In genomic region chr5:178153530-178154340, GRCh38 we compare ENCODE assay signal across 8 cellular contexts. TPM values are rescaled to one million over a fixed set of nuclear protein-coding genes. Genes with fewer than 3 reads are reported as not detected.
DNase-seq lines count a peak whose midpoint lies in the region; ATAC-seq, FAIRE-seq and TF ChIP-seq lines count a peak whose summit lies in the region.

Gene NHP2 (minus strand): TSS chr5:178153885. CDS start chr5:178153817, 68 bp downstream.

- H3K9me3 Mint-ChIP-seq in natural killer cell treated with Interleukin-12 subunit alpha and Interleukin-12 subunit beta and Interleukin-15 and Interleukin-18, amount 100 ng/mL, for 72 hours = no peaks in the 10 kb centered on the region

- H3K9ac ChIP-seq in Loucy (ENCODE audit: low read depth, low read length, poor library complexity, severe bottlenecking) = peak within 1 kb of the TSS; percentile 78

- ATAC-seq in natural killer cell treated with Interleukin-12 subunit alpha and Interleukin-12 subunit beta and Interleukin-15 and Interleukin-18, amount 100 ng/mL, for 72 hours = peak; percentile 100
- ATAC-seq in stimulated activated naive CD8-positive, alpha-beta T cell treated with anti-CD3 and anti-CD28 coated beads, Interleukin-15, Interleukin-2, amounts not matched to agents 100 U/mL and 50 U/mL, for 24 hours = peak; percentile 98

- H4K20me1 ChIP-seq in Loucy (ENCODE audit: insufficient read depth, low read length, poor library complexity, severe bottlenecking) = peaks cover 13% of the 10 kb centered on the region

- H3K27ac Mint-ChIP-seq in natural killer cell treated with Interleukin-12 subunit alpha and Interleukin-12 subunit beta and Interleukin-15 and Interleukin-18, amount 100 ng/mL, for 72 hours = peak within 1 kb of the TSS; percentile 50 to 93

- TF ChIP-seq POLR2A in H54 (IDR thresholded peaks at IDR 0.05; ENCODE audit: low read depth, low read length) = peak; percentile 58; the same call in 1 of the 2 replicates
- peak; percentile 76 for TF ChIP-seq POLR2A in Raji (IDR thresholded peaks at IDR 0.05; ENCODE audit: insufficient read depth, low read depth, low read length)

- peaks cover 28 to 34% of the 10 kb centered on the region in 2 donors for H3K4me1 Mint-ChIP-seq in natural killer cell treated with Interleukin-12 subunit alpha and Interleukin-12 subunit beta and Interleukin-15 and Interleukin-18, amount 100 ng/mL, for 72 hours (ENCODE audit: low read depth in 2 of 2)

- H3K4me3 ChIP-seq in Loucy (ENCODE audit: low read length, poor library complexity, severe bottlenecking) (peak within 1 kb of the TSS; percentile 85), fibroblast of pulmonary artery (replicated peaks; ENCODE audit: low read depth, low read length) (peak within 1 kb of the TSS; percentile 73)

- TF ChIP-seq CTCF in Loucy (conservative IDR thresholded peaks at IDR 0.05; ENCODE audit: low read length) (no peak), fibroblast of pulmonary artery (IDR thresholded peaks at IDR 0.05; ENCODE audit: low read length, missing control alignments) (no peak)

- peak; percentile 99 for DNase-seq in EL
- peak; percentile 90 for DNase-seq in H54 (ENCODE audit: insufficient read length, low spot score)
- DNase-seq in activated T-helper 9 cell treated with anti-CD3 and anti-CD28 coated beads, Interleukin-2, amount 50 U/mL, for 16 hours (ENCODE audit: low read depth) = peak; percentile 95
- peak; percentile 99 for DNase-seq in fibroblast of pulmonary artery (ENCODE audit: low read depth)
- DNase-seq in natural killer cell treated with Interleukin-12 subunit alpha and Interleukin-12 subunit beta and Interleukin-15 and Interleukin-18, amount 100 ng/mL, for 72 hours (ENCODE audit: low spot score) = peak; percentile 97
- DNase-seq in stimulated activated naive CD8-positive, alpha-beta T cell treated with anti-CD3 and anti-CD28 coated beads, Interleukin-15, Interleukin-2, amounts not matched to agents 100 U/mL and 50 U/mL, for 24 hours = peak; percentile 99

- peak within 1 kb of the TSS; percentile 85 for H3K4me2 ChIP-seq in Loucy (ENCODE audit: low read depth, low read length, poor library complexity, severe bottlenecking)

- H3K36me3 Mint-ChIP-seq in natural killer cell treated with Interleukin-12 subunit alpha and Interleukin-12 subunit beta and Interleukin-15 and Interleukin-18, amount 100 ng/mL, for 72 hours = peaks cover 4% of the 10 kb centered on the region

- peaks cover 7% of the 10 kb centered on the region for H3K4me1 ChIP-seq in Loucy (ENCODE audit: insufficient read depth, low read length, poor library complexity, severe bottlenecking)

- H3K27me3 ChIP-seq in Loucy (ENCODE audit: insufficient read depth, low read length, poor library complexity, severe bottlenecking) = no peaks in the 10 kb centered on the region

- no peaks in the 10 kb centered on the region for H3K27me3 Mint-ChIP-seq in natural killer cell treated with Interleukin-12 subunit alpha and Interleukin-12 subunit beta and Interleukin-15 and Interleukin-18, amount 100 ng/mL, for 72 hours

- no peaks in the 10 kb centered on the region for H3F3A ChIP-seq in Loucy (ENCODE audit: low read depth)

- no peaks in the 10 kb centered on the region for H3K9me2 ChIP-seq in Loucy (replicated peaks; ENCODE audit: low read depth, low read length)

- no peaks in the 10 kb centered on the region for H3K9me3 ChIP-seq in Loucy (ENCODE audit: insufficient read depth, low read depth, low read length)

- peak within 1 kb of the TSS; percentile 55; the same call in 1 of the 2 replicates for H2AFZ ChIP-seq in Loucy (ENCODE audit: low read length)

- peaks cover 19% of the 10 kb centered on the region for H3K79me2 ChIP-seq in Loucy (ENCODE audit: insufficient read depth, low read length)

- peak within 1 kb of the TSS; percentile 88 for H3K4me3 Mint-ChIP-seq in natural killer cell treated with Interleukin-12 subunit alpha and Interleukin-12 subunit beta and Interleukin-15 and Interleukin-18, amount 100 ng/mL, for 72 hours

- no peak for FAIRE-seq in H54 (lab: Jason Lieb, UNC)

- no peaks in the 10 kb centered on the region; the same call in 1 of the 2 replicates for H3K36me3 ChIP-seq in Loucy (ENCODE audit: insufficient read depth, low read length)

RNA-seq across cellular contexts. Expression of gene NHP2, which starts in this region (rescaled TPM):
- total RNA-seq in natural killer cell treated with Interleukin-12 subunit alpha and Interleukin-12 subunit beta and Interleukin-15 and Interleukin-18, amount 100 ng/mL, for 72 hours = 100 to 1,000 TPM; 139 to 196 TPM

Comparison
In these comparisons a context has a peak if more than half of its experiments do, and no peak if none do; other contexts are left out.
1. Peak in every context shown above with its lines: DNase-seq, ATAC-seq and H3K4me3 ChIP-seq.